ENCODE assay signal across 8 cellular contexts in the genomic region with DNA sequence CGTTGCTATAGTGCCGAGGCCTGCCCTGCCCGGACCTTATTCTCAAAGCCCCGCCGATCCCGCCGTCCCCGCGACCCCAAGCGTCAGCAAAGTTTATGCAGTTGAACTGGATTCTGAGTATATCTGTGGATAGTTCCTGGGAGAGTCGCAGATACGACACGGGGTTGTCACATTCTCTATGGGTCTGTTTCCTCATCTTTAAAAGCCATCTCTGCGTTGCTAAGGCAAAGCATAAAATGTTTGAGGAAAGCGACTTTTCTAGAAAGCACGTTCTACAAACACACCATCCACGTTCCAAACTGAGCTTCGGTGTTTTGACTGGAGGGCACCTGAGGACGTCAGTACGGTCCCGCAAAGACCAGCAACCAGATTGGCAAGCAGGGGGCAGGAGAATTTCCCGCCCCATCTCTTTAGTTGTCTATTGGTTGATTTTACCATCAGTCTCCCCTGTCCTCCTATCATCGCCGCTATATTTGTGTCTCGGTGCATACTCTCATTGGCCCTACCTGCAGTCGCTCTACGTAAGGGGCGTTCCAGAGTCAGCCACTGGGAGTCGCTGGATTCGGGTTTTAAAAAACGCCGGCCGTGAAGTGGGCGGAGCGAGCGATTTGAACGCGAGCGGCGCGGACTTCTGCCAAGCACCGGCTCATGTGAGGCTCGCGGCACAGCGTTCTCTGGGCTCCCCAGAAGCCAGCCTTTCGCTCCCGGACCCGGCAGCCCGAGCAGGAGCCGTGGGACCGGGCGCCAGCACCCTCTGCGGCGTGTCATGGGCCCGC. TPM values are rescaled to one million over a fixed set of nuclear protein-coding genes. Genes with fewer than 3 reads are reported as not detected.
A peak's percentile ranks its signal among the peaks of the same experiment; 100 is the strongest.
DNase-seq lines count a peak whose midpoint lies in the region; ATAC-seq, FAIRE-seq and TF ChIP-seq lines count a peak whose summit lies in the region.

A gene (plus strand): TSS at position 626 of the 776 bp plus-strand sequence. CDS start 141 bp downstream, at position 767.

- peaks cover 0 to 5% (median 0%) of the 10 kb centered on the region in 3 donors for H3K4me1 ChIP-seq in pancreas
- peaks cover 0 to 29% (median 17%) of the 10 kb centered on the region in 4 donors for H3K4me1 ChIP-seq in transverse colon

- TF ChIP-seq EP300 in transverse colon (IDR thresholded peaks at IDR 0.05; ENCODE audit: low read depth): no peak

- WGBS in pancreas, 2 donors: 1 to 2% methylated on average over 53 to 55 of the region's 55 CpGs
- WGBS in transverse colon (ENCODE audit: low coverage in 1 of 2), 2 donors: 2 to 14% methylated on average over 3 to 51 of the region's 55 CpGs

- H3K4me3 ChIP-seq in GM12865 (ENCODE audit: low read depth, low read length): peak within 1 kb of the TSS; percentile 82
- H3K4me3 ChIP-seq in pancreas: peak within 1 kb of the TSS; percentile 55 to 91 (median 63)
- H3K4me3 ChIP-seq in transverse colon: peak within 1 kb of the TSS; percentile 34 to 100 (median 78)

- H3K27ac ChIP-seq in pancreas (no peak within 1 kb of the TSS), transverse colon (peak within 1 kb of the TSS; percentile 61 to 77 (median 68))

- H3K9me3 ChIP-seq in pancreas: no peaks in the 10 kb centered on the region
- H3K9me3 ChIP-seq in transverse colon: no peaks in the 10 kb centered on the region

- FAIRE-seq in pancreas (lab: Jason Lieb, UNC): peak; percentile 82

- intact Hi-C loops in Right ventricle myocardium superior (cut with DNase I) (no loop called here), pancreas (cut with DNase I) (no loop called here), transverse colon (cut with DNase I; ENCODE audit: low total_unique reads) (no loop called here)

- peak; percentile 99 for DNase-seq in GM12865 (ENCODE audit: low read depth)
- peak; percentile 99 to 100 (median 99) for DNase-seq in NCI-H1417 (lab: John Stamatoyannopoulos, UW)
- DNase-seq in SW 1271 (lab: John Stamatoyannopoulos, UW): peak; percentile 100
- peak; percentile 90 for DNase-seq in activated naive CD8-positive, alpha-beta T cell treated with anti-CD3 and anti-CD28 coated beads, Interleukin-2, amount 50 U/mL, for 16 hours (ENCODE audit: low read depth, low spot score)
- peak; percentile 97 for DNase-seq in Right ventricle myocardium superior
- DNase-seq in pancreas: peak; percentile 94 to 98 (median 96)
- peak; percentile 98 for DNase-seq in transverse colon

- peak; percentile 99 for ATAC-seq in HG02759 (IDR thresholded peaks at IDR 0.05; ENCODE audit: unreplicated experiment)
- peak; percentile 98 for ATAC-seq in Right ventricle myocardium superior (ENCODE audit: poor library complexity)
- peak; percentile 99 to 100 (median 100) for ATAC-seq in pancreas

- no peak for TF ChIP-seq CTCF in GM12865 (IDR thresholded peaks at IDR 0.05; ENCODE audit: insufficient read depth, low read depth, low read length, missing control alignments)
- peak in 3 of 4 donors; percentile 21 to 32 (median 31) for TF ChIP-seq CTCF in pancreas (IDR thresholded peaks at IDR 0.05)
- peak; percentile 31 to 54 (median 35) for TF ChIP-seq CTCF in transverse colon (IDR thresholded peaks at IDR 0.05)

- H3K27me3 ChIP-seq in pancreas: no peaks in the 10 kb centered on the region
- H3K27me3 ChIP-seq in transverse colon: peaks cover 4% of the 10 kb centered on the region

- in situ Hi-C loops in transverse colon (cut with MboI; ENCODE audit: low pct_ligation_motif_present in 1 of 4, low pct_unique_long_range_greater_than_20kb in 1 of 4, low sequenced_read_pairs in 3 of 4): no loop called here

- H3K36me3 ChIP-seq in pancreas (no peaks in the 10 kb centered on the region), transverse colon (peaks cover 0 to 9% (median 0%) of the 10 kb centered on the region in 4 donors)

- peak; percentile 30 for TF ChIP-seq POLR2A in transverse colon (IDR thresholded peaks at IDR 0.05)

RNA-seq across cellular contexts. Expression of the gene that starts here (rescaled TPM):
- total RNA-seq in Right ventricle myocardium superior: 0.51 TPM
- 1 to 10 TPM in 1 of 6 donors, under 1 TPM in 2, not detected in 3; 0.47 to 1.2 (median 0.49) TPM for total RNA-seq in pancreas
- under 1 TPM; 0.14 to 0.23 TPM for polyA plus RNA-seq in pancreas
- 10 to 100 TPM in 1 of 4 donors, 1 to 10 TPM in 1, not detected in 2; 1.1 to 14.9 TPM for total RNA-seq in transverse colon

Comparison
In these comparisons a context has a peak if more than half of its experiments do, and no peak if none do; other contexts are left out.
1. Peak in DNase-seq and ATAC-seq in Right ventricle myocardium superior; RNA of the gene not detected or under 1 TPM.
2. H3K27ac ChIP-seq: peak in transverse colon (4 of 4); none in pancreas (0 of 4).
3. Peak in every context shown above with its lines, with median percentiles within 50 percentile points of each other: DNase-seq, H3K4me3 ChIP-seq and ATAC-seq.